13 cellular contexts compared by ENCODE assay signal in the genomic region with DNA sequence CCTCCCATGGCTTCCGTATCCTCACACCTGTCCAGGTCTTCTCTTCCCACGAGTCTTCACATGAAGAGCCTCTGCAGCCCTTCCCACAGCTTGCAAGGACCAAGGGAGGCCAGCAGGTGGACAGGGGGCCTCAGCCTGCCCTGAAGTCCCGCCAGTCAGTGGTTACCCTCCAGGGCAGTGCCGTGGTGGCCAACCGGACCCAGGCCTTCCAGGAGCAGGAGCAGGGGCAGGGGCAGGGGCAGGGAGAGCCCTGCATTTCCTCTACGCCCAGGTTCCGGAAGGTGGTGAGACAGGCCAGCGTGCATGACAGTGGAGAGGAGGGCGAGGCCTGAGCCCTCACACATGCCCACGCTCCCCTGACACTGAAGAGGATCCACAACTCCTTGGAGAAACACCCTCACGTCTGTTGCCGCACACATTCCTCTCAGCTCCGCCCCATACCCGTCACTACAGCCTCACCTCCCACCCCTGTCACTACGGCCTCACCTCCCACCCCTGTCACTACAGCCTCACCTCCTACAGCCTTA. TPM values are rescaled to one million over a fixed set of nuclear protein-coding genes. Genes with fewer than 3 reads are reported as not detected.
A peak's percentile ranks its signal among the peaks of the same experiment; 100 is the strongest.
DNase-seq lines count a peak whose midpoint lies in the region; ATAC-seq and TF ChIP-seq lines count a peak whose summit lies in the region.
"Had no signal": no experiment of that assay in that cellular context is flagged by ENCODE, and none has a peak within 500 bp of the region (broad histone marks: within the 10 kb centered on the region; RNA-seq: fewer than 3 reads in every experiment).

No MANE protein-coding gene starts in this region.

- in situ Hi-C loops in transverse colon (cut with MboI; ENCODE audit: low pct_ligation_motif_present in 1 of 4, low pct_unique_long_range_greater_than_20kb in 1 of 4, low sequenced_read_pairs in 3 of 4), result loop anchor here in 1 of 4 donors (5.0 kb wide), 1 partner anchor 49 kb away; no protein-coding TSS in a partner anchor

- H3K9me3 Mint-ChIP-seq in activated naive CD4-positive, alpha-beta T cell treated with anti-CD3 and anti-CD28 coated beads, Interleukin-2, amount 10 ng/mL, durations not matched to agents 7 days and 5 days, result no peaks in the 10 kb centered on the region
- no peaks in the 10 kb centered on the region for H3K9me3 Mint-ChIP-seq in activated CD8-positive, alpha-beta T cell treated with anti-CD3 and anti-CD28 coated beads for 36 hours

- H3K4me3 ChIP-seq in transverse colon (no peak overlapping the region), foreskin fibroblast (ENCODE audit: low read depth in 1 of 2, low read length in 2 of 2) (no peak overlapping the region)
- H3K4me3 ChIP-seq: ascending aorta, MG63 had no signal

- peak overlapping the region; percentile 87 for H3K27ac Mint-ChIP-seq in activated naive CD4-positive, alpha-beta T cell treated with anti-CD3 and anti-CD28 coated beads, Interleukin-2, amount 10 ng/mL, durations not matched to agents 7 days and 5 days
- H3K27ac Mint-ChIP-seq in activated CD8-positive, alpha-beta T cell treated with anti-CD3 and anti-CD28 coated beads for 36 hours, result peak overlapping the region; percentile 84

- H3K27ac ChIP-seq in foreskin keratinocyte, result peak overlapping the region; percentile 80
- peak overlapping the region in 3 of 4 donors; percentile 77 to 80 (median 77) for H3K27ac ChIP-seq in transverse colon
- H3K27ac ChIP-seq: ascending aorta had no signal

- H3K27me3 Mint-ChIP-seq in activated naive CD4-positive, alpha-beta T cell treated with anti-CD3 and anti-CD28 coated beads, Interleukin-2, amount 10 ng/mL, durations not matched to agents 7 days and 5 days, result no peaks in the 10 kb centered on the region
- H3K27me3 Mint-ChIP-seq in activated CD8-positive, alpha-beta T cell treated with anti-CD3 and anti-CD28 coated beads for 36 hours, result no peaks in the 10 kb centered on the region

- no peak for TF ChIP-seq EP300 in transverse colon (IDR thresholded peaks at IDR 0.05; ENCODE audit: low read depth)

- no peak for TF ChIP-seq CTCF in activated CD8-positive, alpha-beta T cell treated with anti-CD3 and anti-CD28 coated beads for 36 hours (IDR thresholded peaks at IDR 0.05)
- peak; percentile 6 for TF ChIP-seq CTCF in foreskin keratinocyte (conservative IDR thresholded peaks at IDR 0.05)
- TF ChIP-seq CTCF in transverse colon (IDR thresholded peaks at IDR 0.05), result no peak
- no peak for TF ChIP-seq CTCF in foreskin fibroblast (IDR thresholded peaks at IDR 0.05; ENCODE audit: low read depth, low read length)

- peaks cover 48% of the 10 kb centered on the region for H3K4me1 Mint-ChIP-seq in activated naive CD4-positive, alpha-beta T cell treated with anti-CD3 and anti-CD28 coated beads, Interleukin-2, amount 10 ng/mL, durations not matched to agents 7 days and 5 days
- H3K4me1 Mint-ChIP-seq in activated CD8-positive, alpha-beta T cell treated with anti-CD3 and anti-CD28 coated beads for 36 hours (ENCODE audit: low read depth), result peaks cover 18% of the 10 kb centered on the region

- no peak for DNase-seq in activated naive CD4-positive, alpha-beta T cell treated with anti-CD3 and anti-CD28 coated beads, Interleukin-2, amount 10 ng/mL, durations not matched to agents 7 days and 5 days
- no peak for DNase-seq in activated naive CD4-positive, alpha-beta T cell (lab: John Stamatoyannopoulos, UW)
- peak; percentile 24 for DNase-seq in activated CD8-positive, alpha-beta T cell treated with anti-CD3 and anti-CD28 coated beads for 36 hours
- peak in 1 of 2 donors; percentile 40 for DNase-seq in foreskin keratinocyte
- DNase-seq in transverse colon, result no peak
- no peak for DNase-seq in foreskin fibroblast
- no peak for DNase-seq in stimulated activated CD4-positive, alpha-beta T cell treated with anti-CD3 and anti-CD28 coated beads, Interleukin-12 subunit alpha, Interleukin-12 subunit beta, amount 100 ng/mL, for 4 hours
- no peak for DNase-seq in medulla oblongata (ENCODE audit: extremely low spot score)
- DNase-seq: DND-41; effector CD8-positive, alpha-beta T cell; MG63; NCI-H2107 had no signal

- no peaks in the 10 kb centered on the region for H3K9me3 ChIP-seq in transverse colon
- H3K9me3 ChIP-seq: ascending aorta, MG63 had no signal

- H3K36me3 ChIP-seq in transverse colon, result peaks cover 0 to 9% (median 4%) of the 10 kb centered on the region in 4 donors
- H3K36me3 ChIP-seq: MG63 had no signal

- intact Hi-C loops in activated CD8-positive, alpha-beta T cell treated with anti-CD3 and anti-CD28 coated beads for 36 hours (cut with micrococcal nuclease), result no loop called here
- intact Hi-C loops in transverse colon (cut with DNase I; ENCODE audit: low total_unique reads), result no loop called here

- H3K4me1 ChIP-seq in foreskin keratinocyte (peaks cover 29% of the 10 kb centered on the region), transverse colon (peaks cover 11 to 18% (median 16%) of the 10 kb centered on the region in 4 donors)
- H3K4me1 ChIP-seq: ascending aorta had no signal

- POLR2A ChIA-PET in activated CD8-positive, alpha-beta T cell treated with anti-CD3 and anti-CD28 coated beads for 36 hours (lab: Charles Lee), result no interaction called here

- 85 to 90% methylated on average over 2 to 12 of the region's 15 CpGs for WGBS in transverse colon (ENCODE audit: low coverage in 1 of 2), 2 donors

- no peak for TF ChIP-seq POLR2A in transverse colon (IDR thresholded peaks at IDR 0.05)

- H3K36me3 Mint-ChIP-seq in activated naive CD4-positive, alpha-beta T cell treated with anti-CD3 and anti-CD28 coated beads, Interleukin-2, amount 10 ng/mL, durations not matched to agents 7 days and 5 days, result peaks cover 2% of the 10 kb centered on the region
- H3K36me3 Mint-ChIP-seq in activated CD8-positive, alpha-beta T cell treated with anti-CD3 and anti-CD28 coated beads for 36 hours (ENCODE audit: low read depth), result no peaks in the 10 kb centered on the region

- H3K4me3 Mint-ChIP-seq in activated naive CD4-positive, alpha-beta T cell treated with anti-CD3 and anti-CD28 coated beads, Interleukin-2, amount 10 ng/mL, durations not matched to agents 7 days and 5 days, result no peak overlapping the region
- H3K4me3 Mint-ChIP-seq in activated CD8-positive, alpha-beta T cell treated with anti-CD3 and anti-CD28 coated beads for 36 hours, result no peak overlapping the region

- ATAC-seq in activated CD8-positive, alpha-beta T cell treated with anti-CD3 and anti-CD28 coated beads for 36 hours, result peak; percentile 57
- ATAC-seq in foreskin keratinocyte, result no peak

- no peaks in the 10 kb centered on the region for H3K27me3 ChIP-seq in foreskin keratinocyte
- H3K27me3 ChIP-seq in transverse colon, result no peaks in the 10 kb centered on the region
- H3K27me3 ChIP-seq: ascending aorta, MG63 had no signal

- CTCF ChIA-PET in activated naive CD4-positive, alpha-beta T cell treated with anti-CD3 and anti-CD28 coated beads, Interleukin-2, amount 10 ng/mL, durations not matched to agents 7 days and 5 days (lab: Charles Lee), result no interaction called here
- CTCF ChIA-PET in activated CD8-positive, alpha-beta T cell treated with anti-CD3 and anti-CD28 coated beads for 36 hours (lab: Charles Lee), result interaction anchor here (1.2 kb wide), 1 partner anchor 71 kb away, joined by 3 read pairs; no protein-coding TSS in a partner anchor

RNA-seq across cellular contexts. Expression of gene SSH3, which starts 8.3 kb away (rescaled TPM):
- total RNA-seq in activated CD8-positive, alpha-beta T cell treated with anti-CD3 and anti-CD28 coated beads for 36 hours, result 1 to 10 TPM; 7.4 to 9.1 TPM
- 27.7 and 31.0 TPM in 2 replicates for total RNA-seq in foreskin keratinocyte
- 27.8 and 30.2 TPM in 2 replicates for polyA plus RNA-seq in foreskin keratinocyte
- 100 to 1,000 TPM in 2 of 4 donors, 10 to 100 TPM in 2; 73.0 to 174 (median 123) TPM for total RNA-seq in transverse colon

RNA-seq across cellular contexts. Expression of gene ANKRD13D, which starts 22.5 kb away (rescaled TPM):
- 10 to 100 TPM; 75.4 to 78.7 TPM for total RNA-seq in activated CD8-positive, alpha-beta T cell treated with anti-CD3 and anti-CD28 coated beads for 36 hours
- 28.8 and 29.2 TPM in 2 replicates for total RNA-seq in foreskin keratinocyte
- 25.3 and 26.1 TPM in 2 replicates for polyA plus RNA-seq in foreskin keratinocyte
- 100 to 1,000 TPM in 1 of 4 donors, 10 to 100 TPM in 3; 19.7 to 194 (median 54.5) TPM for total RNA-seq in transverse colon

RNA-seq across cellular contexts. Expression of gene POLD4, which starts 41.7 kb away (rescaled TPM):
- total RNA-seq in activated CD8-positive, alpha-beta T cell treated with anti-CD3 and anti-CD28 coated beads for 36 hours, result 10 to 100 TPM; 34.1 to 36.1 TPM
- total RNA-seq in foreskin keratinocyte (41.5 and 50.5 TPM in 2 replicates), transverse colon (100 to 1,000 TPM; 261 to 372 (median 319) TPM)
- polyA plus RNA-seq in foreskin keratinocyte, result 83.2 and 107 TPM in 2 replicates

RNA-seq across cellular contexts. Expression of gene GRK2, which starts 45.3 kb away (rescaled TPM):
- total RNA-seq in activated CD8-positive, alpha-beta T cell treated with anti-CD3 and anti-CD28 coated beads for 36 hours, result 100 to 1,000 TPM; 303 to 305 TPM
- 34.3 and 36.5 TPM in 2 replicates for total RNA-seq in foreskin keratinocyte
- polyA plus RNA-seq in foreskin keratinocyte, result 29.2 and 31.4 TPM in 2 replicates
- total RNA-seq in transverse colon, result 100 to 1,000 TPM; 104 to 294 (median 160) TPM
